8 cellular contexts compared by ENCODE assay signal in the genomic region with DNA sequence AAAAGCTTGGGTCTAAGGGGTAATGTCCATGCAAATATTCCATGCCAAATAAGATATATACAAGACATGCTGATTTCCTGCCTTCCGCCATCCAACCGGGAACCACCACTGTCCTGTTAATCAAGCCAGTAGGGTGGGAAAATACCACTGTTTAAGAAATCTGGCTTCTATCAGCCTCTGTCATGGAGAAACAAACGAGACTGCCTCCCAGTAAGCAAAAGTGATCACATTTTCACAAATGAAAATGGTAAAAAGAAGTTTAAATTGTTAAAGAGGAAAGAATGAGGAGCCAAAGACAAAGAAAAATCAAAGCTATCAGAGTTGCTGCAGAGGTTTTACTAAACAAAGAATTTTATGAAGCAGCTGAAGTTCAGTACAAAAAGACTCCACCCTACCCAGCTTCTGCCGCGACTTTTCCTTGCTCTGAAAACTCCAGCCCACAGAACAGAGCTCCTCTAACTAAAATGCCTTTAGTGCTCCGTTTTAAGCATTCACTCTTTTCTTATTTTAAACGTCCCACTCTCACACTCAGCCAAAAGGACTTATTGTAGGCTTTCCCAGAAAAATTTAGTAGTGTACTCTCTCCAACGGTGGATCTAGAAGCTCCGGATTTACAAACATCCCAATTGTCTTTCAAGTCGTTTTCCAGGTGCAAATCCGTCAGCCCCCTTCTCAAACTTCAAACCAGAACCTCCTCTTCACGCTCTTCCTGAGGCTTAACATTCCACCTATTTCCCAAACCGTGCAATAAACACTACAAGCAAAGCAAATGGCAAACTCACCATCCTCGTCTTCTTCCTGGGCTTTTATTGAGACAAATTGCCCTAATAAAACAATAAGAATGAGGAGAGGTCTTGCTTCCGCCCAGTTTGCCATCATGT. TPM values are rescaled to one million over a fixed set of nuclear protein-coding genes. Genes with fewer than 3 reads are reported as not detected.
A peak's percentile ranks its signal among the peaks of the same experiment; 100 is the strongest.
DNase-seq lines count a peak whose midpoint lies in the region; ATAC-seq, FAIRE-seq and TF ChIP-seq lines count a peak whose summit lies in the region.

No MANE protein-coding gene starts in this region.

- no peak for TF ChIP-seq CTCF in AG09309 (IDR thresholded peaks at IDR 0.05; ENCODE audit: control insufficient read depth, insufficient read depth, low read depth, low read length, missing control alignments)
- no peak for TF ChIP-seq CTCF in Panc1 (IDR thresholded peaks at IDR 0.05)
- TF ChIP-seq CTCF in fibroblast of villous mesenchyme (IDR thresholded peaks at IDR 0.05; ENCODE audit: insufficient read depth, low read depth, low read length) = no peak

- H3K27ac ChIP-seq in Panc1 (ENCODE audit: low read length) = peak overlapping the region; percentile 84

- H3K27me3 ChIP-seq in Panc1 (ENCODE audit: control insufficient read depth, insufficient read depth, low read length) (no peaks in the 10 kb centered on the region), neuron (ENCODE audit: insufficient read depth, low read length) (no peaks in the 10 kb centered on the region)

- intact Hi-C loops in Panc1 (cut with micrococcal nuclease; ENCODE audit: unreplicated experiment) = loop anchor here (1.0 kb wide), 1 partner anchor 108 kb away; no protein-coding TSS in a partner anchor

- H3K36me3 ChIP-seq in Panc1 (ENCODE audit: control insufficient read depth, insufficient read depth, low read length) (no peaks in the 10 kb centered on the region), neuron (ENCODE audit: insufficient read depth, low read length) (no peaks in the 10 kb centered on the region)

- in situ Hi-C loops in Panc1 (cut with HindIII; ENCODE audit: low pct_unique_long_range_greater_than_20kb, low sequenced_read_pairs) = no loop called here

- CTCF ChIA-PET in Panc1 (lab: Charles Lee) = interaction anchor here (0.7 to 1.7 kb wide), 4 partner anchors 29 to 109 kb away, joined by 3 to 6 read pairs (median 4); no protein-coding TSS in a partner anchor

- ATAC-seq in Panc1 (peak; percentile 70), GM19328 (IDR thresholded peaks at IDR 0.05; ENCODE audit: unreplicated experiment) (no peak)

- H3K4me3 ChIP-seq in AG09309 (ENCODE audit: control insufficient read depth, low read depth, low read length) (peak overlapping the region; percentile 84), Panc1 (ENCODE audit: low read depth in 2 of 2, low read length in 2 of 2) (peak overlapping the region; percentile 64 to 95), fibroblast of villous mesenchyme (ENCODE audit: low read depth, low read length) (peak overlapping the region; percentile 82), neuron (ENCODE audit: low read length) (peak overlapping the region; percentile 48)

- DNase-seq in AG09309 (ENCODE audit: low read depth) = no peak
- no peak for DNase-seq in Panc1 (ENCODE audit: low read depth, low spot score)
- peak; percentile 95 for DNase-seq in fibroblast of villous mesenchyme (ENCODE audit: low read depth)
- no peak for DNase-seq in anterior cingulate cortex (lab: John Stamatoyannopoulos, UW)
- DNase-seq in GM12892 (ENCODE audit: insufficient read length) = no peak
- no peak for DNase-seq in T-helper 1 cell

- H3K9me3 ChIP-seq in Panc1 (ENCODE audit: control insufficient read depth, insufficient read depth, low read depth, low read length) (no peaks in the 10 kb centered on the region), neuron (ENCODE audit: low read length) (no peaks in the 10 kb centered on the region)

- TSS peak; percentile 88 for BruUV-seq in Panc1 (replicated peaks; lab: Mats Ljungman, UMichigan)

- TF ChIP-seq POLR2A in GM12892 (IDR thresholded peaks at IDR 0.05; ENCODE audit: low read depth, low read length) = no peak

- FAIRE-seq in GM12892 (lab: Jason Lieb, UNC) = no peak

- POLR2A ChIA-PET in Panc1 (lab: Charles Lee) = interaction anchor here (0.6 to 0.9 kb wide), 4 partner anchors 43 to 202 kb away, joined by 4 to 11 read pairs (median 6); no protein-coding TSS in a partner anchor

- H3K4me1 ChIP-seq in Panc1 (ENCODE audit: control insufficient read depth, insufficient read depth, low read length) (peaks cover 18% of the 10 kb centered on the region), neuron (ENCODE audit: insufficient read depth, low read length) (peaks cover 6% of the 10 kb centered on the region)

- peak overlapping the region; percentile 94 for H2AFZ ChIP-seq in neuron (ENCODE audit: low read depth, low read length)

RNA-seq across cellular contexts. Expression of gene COL5A2, which starts 0.6 kb away (rescaled TPM):
- total RNA-seq in Panc1 (2021; ENCODE audit: unreplicated experiment) = 144 TPM
- polyA plus RNA-seq in Panc1 (2012; ENCODE audit: insufficient read length) = 91.2 TPM
- 693 and 717 TPM in 2 replicates for total RNA-seq in fibroblast of villous mesenchyme
- 0.25 TPM for polyA plus RNA-seq in GM12892 (2012; ENCODE audit: missing spikeins)
